ENCODE assay signal across 19 cellular contexts in the genomic region with DNA sequence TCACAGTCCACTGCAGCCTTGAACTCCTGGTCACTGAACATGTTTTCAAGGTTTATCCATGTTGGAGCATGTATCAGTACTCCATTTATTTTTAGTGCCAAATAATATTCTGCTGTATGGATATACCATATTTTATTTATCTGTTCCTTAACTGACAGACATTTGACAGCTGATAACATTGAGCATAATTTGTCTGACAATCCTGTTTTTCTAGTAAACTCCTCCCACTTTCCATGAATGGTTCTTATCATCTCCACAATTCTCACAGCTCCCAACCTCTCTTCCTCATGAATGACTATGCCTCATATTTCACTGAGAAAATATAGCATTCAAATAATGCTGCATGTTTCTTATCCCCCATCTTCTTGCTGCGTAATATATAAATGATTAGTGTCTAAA. TPM values are rescaled to one million over a fixed set of nuclear protein-coding genes. Genes with fewer than 3 reads are reported as not detected.
DNase-seq lines count a peak whose midpoint lies in the region; ATAC-seq, FAIRE-seq and TF ChIP-seq lines count a peak whose summit lies in the region.
"Had no signal": no experiment of that assay in that cellular context is flagged by ENCODE, and none has a peak within 500 bp of the region (broad histone marks: within the 10 kb centered on the region; RNA-seq: fewer than 3 reads in every experiment).

No MANE protein-coding gene starts in this region.

- intact Hi-C loops in HepG2 (cut with micrococcal nuclease; ENCODE audit: unreplicated experiment): no loop called here
- intact Hi-C loops in ovary (cut with DNase I): no loop called here

- TF ChIP-seq CTCF in RWPE2 (IDR thresholded peaks at IDR 0.05; ENCODE audit: poor library complexity, severe bottlenecking) (no peak), HepG2 (CRISPR knock-in tag; IDR thresholded peaks at IDR 0.05) (no peak), ovary (IDR thresholded peaks at IDR 0.05) (no peak)

- POLR2A ChIA-PET in HepG2 (lab: Yijun Ruan, JAX): no interaction called here

- H3K27ac ChIP-seq in RWPE2 (ENCODE audit: poor library complexity, severe bottlenecking) (peak overlapping the region; percentile 16), HepG2 (ENCODE audit: extremely low read length, insufficient read depth, low read length) (no peak overlapping the region), ovary (no peak overlapping the region)
- H3K27ac ChIP-seq: A549, C4-2B had no signal

- TF ChIP-seq POLR2A in GM12891 (IDR thresholded peaks at IDR 0.05; ENCODE audit: low read depth, low read length) (no peak), erythroblast (IDR thresholded peaks at IDR 0.05; ENCODE audit: low read length) (no peak), HepG2 (IDR thresholded peaks at IDR 0.05; ENCODE audit: insufficient read depth in 1 of 2, low read depth in 2 of 2, low read length in 2 of 2) (no peak), ovary (IDR thresholded peaks at IDR 0.05) (no peak)

- H3K27me3 ChIP-seq in RWPE2 (ENCODE audit: insufficient read depth, poor library complexity, severe bottlenecking): no peaks in the 10 kb centered on the region
- no peaks in the 10 kb centered on the region for H3K27me3 ChIP-seq in HepG2 (ENCODE audit: control insufficient read depth in 1 of 2, insufficient read depth in 2 of 2, low read length in 2 of 2)
- H3K27me3 ChIP-seq in ovary: no peaks in the 10 kb centered on the region
- H3K27me3 ChIP-seq: BE2C had no signal

- no peak overlapping the region for H2AFZ ChIP-seq in HepG2 (ENCODE audit: low read length)

- H3K79me2 ChIP-seq in HepG2 (ENCODE audit: insufficient read depth, low read length): no peaks in the 10 kb centered on the region

- DNase-seq in GM12891 (ENCODE audit: insufficient read length, low spot score) (no peak), RWPE2 (ENCODE audit: low spot score) (no peak), erythroblast (lab: John Stamatoyannopoulos, UW) (peak; percentile 14 to 20), HepG2 (ENCODE audit: low spot score) (no peak), NCI-H2081 (lab: John Stamatoyannopoulos, UW) (no peak), ovary (no peak)
- DNase-seq: BE2C; CD4-positive, alpha-beta memory T cell; COR-L47; DMS153; DMS79 treated with DMSO at 0.1 percent for 48 hours; EL had no signal

- H3K9ac ChIP-seq in HepG2 (ENCODE audit: insufficient read depth, low read depth, low read length): no peak overlapping the region

- 99% methylated on average over 1 of the region's 1 CpG for WGBS in HepG2 (ENCODE audit: low lambda C conversion rate)
- 92 to 97% (median 96%) methylated on average over 1 of the region's 1 CpG for WGBS in ovary, 3 donors

- H3K4me3 ChIP-seq in RWPE2 (ENCODE audit: severe bottlenecking) (no peak overlapping the region), HepG2 (replicated peaks in 1 of 3; ENCODE audit: insufficient read depth in 1 of 3, low read depth in 2 of 3, low read length in 3 of 3) (no peak overlapping the region), ovary (no peak overlapping the region)
- H3K4me3 ChIP-seq: A549, HAP-1 had no signal

- H3K4me2 ChIP-seq in HepG2 (ENCODE audit: low read depth, low read length): no peak overlapping the region
- H3K4me2 ChIP-seq: A549 had no signal

- BruUV-seq in HepG2 (replicated peaks; lab: Mats Ljungman, UMichigan): no TSS peak

- CTCF ChIA-PET in HepG2 (lab: Yijun Ruan, JAX; ENCODE audit: low intra/inter-chr PET ratio, low total read pairs): interaction anchor here (2.6 kb wide), 1 partner anchor 252 kb away, joined by 10 read pairs; no protein-coding TSS in a partner anchor

- in situ Hi-C loops in HepG2 (cut with HindIII; ENCODE audit: extremely low pct_ligation_motif_present, low pct_unique_long_range_greater_than_20kb): no loop called here

- no peaks in the 10 kb centered on the region for H3K9me3 ChIP-seq in RWPE2 (ENCODE audit: severe bottlenecking)
- no peaks in the 10 kb centered on the region for H3K9me3 ChIP-seq in HepG2 (ENCODE audit: low read length)
- no peaks in the 10 kb centered on the region for H3K9me3 ChIP-seq in ovary
- H3K9me3 ChIP-seq: A549, BE2C, HAP-1 had no signal

- peak; percentile 9 for FAIRE-seq in GM12891 (lab: Jason Lieb, UNC)
- FAIRE-seq in HepG2 (lab: Jason Lieb, UNC): no peak
- FAIRE-seq: A549, D721Med, GM12892, H1 had no signal

- no peaks in the 10 kb centered on the region; the same call in 1 of the 2 replicates for H4K20me1 ChIP-seq in HepG2 (ENCODE audit: insufficient read depth, low read length)

- TF ChIP-seq EP300 in HepG2 (IDR thresholded peaks at IDR 0.05; ENCODE audit: low read depth in 2 of 2, low read length in 2 of 2) (no peak), HepG2 (CRISPR knock-in tag; IDR thresholded peaks at IDR 0.05; ENCODE audit: borderline replicate concordance) (no peak), ovary (IDR thresholded peaks at IDR 0.05) (no peak)

- TF ChIP-seq RAD21 in HepG2 (CRISPR knock-in tag; IDR thresholded peaks at IDR 0.05): no peak

- peak; percentile 11; the same call in 1 of the 3 replicates for ATAC-seq in RWPE2 (ENCODE audit: low read depth)
- ATAC-seq in HepG2: peak; percentile 8; the same call in 2 of the 3 replicates
- no peak for ATAC-seq in HG02885 (IDR thresholded peaks at IDR 0.05; ENCODE audit: poor library complexity, unreplicated experiment)

- H3K36me3 ChIP-seq in RWPE2 (ENCODE audit: low read depth) (peaks cover 97% of the 10 kb centered on the region), HepG2 (replicated peaks in 1 of 2; ENCODE audit: control insufficient read depth in 1 of 2, insufficient read depth in 2 of 2, low read length in 2 of 2) (peaks cover 35 to 84% of the 10 kb centered on the region in 2 experiments), ovary (no peaks in the 10 kb centered on the region)

- H3K4me1 ChIP-seq in RWPE2 (ENCODE audit: insufficient read depth, poor library complexity, severe bottlenecking): peaks cover 10% of the 10 kb centered on the region
- H3K4me1 ChIP-seq in HepG2 (ENCODE audit: insufficient read depth, low read length): peaks cover 13% of the 10 kb centered on the region
- H3K4me1 ChIP-seq in ovary (ENCODE audit: insufficient read depth): peaks cover 1% of the 10 kb centered on the region
- H3K4me1 ChIP-seq: A549, BE2C, HAP-1 had no signal

TF ChIP-seq in GM12891, 5 proteins besides CTCF, POLR2A, EP300 and RAD21:
- TF ChIP-seq POU2F2 (IDR thresholded peaks at IDR 0.05; ENCODE audit: low read depth, low read length) (no peak), PAX5 (IDR thresholded peaks at IDR 0.05; ENCODE audit: insufficient read depth, low read length, severe bottlenecking) (no peak), POLR2AphosphoS5 (IDR thresholded peaks at IDR 0.05; ENCODE audit: low read depth, low read length) (no peak), SPI1 (IDR thresholded peaks at IDR 0.05; ENCODE audit: low read depth, low read length) (no peak), TAF1 (IDR thresholded peaks at IDR 0.05; ENCODE audit: low read depth, low read length) (no peak)

TF ChIP-seq in HepG2, 621 proteins besides CTCF, POLR2A, EP300 and RAD21 (continues in another document):
- no peak for TF ChIP-seq PHB2 (IDR thresholded peaks at IDR 0.05; ENCODE audit: partially characterized antibody)
- no peak for TF ChIP-seq ZC3H4 (CRISPR knock-in tag; IDR thresholded peaks at IDR 0.05; ENCODE audit: borderline replicate concordance)
- no peak for TF ChIP-seq SMYD3 (CRISPR knock-in tag; IDR thresholded peaks at IDR 0.05)

RNA-seq across cellular contexts. Expression of a gene that starts 33.3 kb away (rescaled TPM):
- 3.0 TPM for polyA plus RNA-seq in GM12891 (2012; ENCODE audit: low read depth, missing spikeins)
- total RNA-seq in HepG2 (2016; rRNA removed; fragmentation: Illumina TruSeq; extraction: Trizol): 46.1 and 79.3 TPM in 2 replicates
- total RNA-seq in HepG2 (2016; cell fraction: cytosol; rRNA removed; fragmentation: Illumina TruSeq; extraction: Trizol; ENCODE audit: low read depth): 42.7 and 44.5 TPM in 2 replicates
- 44.2 and 82.2 TPM in 2 replicates for total RNA-seq in HepG2 (2016; cell fraction: insoluble cytoplasmic fraction; rRNA removed; fragmentation: Illumina TruSeq; extraction: Trizol)
- 35.2 and 37.4 TPM in 2 replicates for total RNA-seq in HepG2 (2016; cell fraction: membrane; rRNA removed; fragmentation: Illumina TruSeq; extraction: Trizol)
- 75.5 and 83.2 TPM in 2 replicates for total RNA-seq in HepG2 (2016; cell fraction: nucleus; rRNA removed; fragmentation: Illumina TruSeq; extraction: Trizol)
- polyA plus RNA-seq in HepG2 (2011; rRNA removed): 67.6 and 78.2 TPM in 2 replicates
- polyA plus RNA-seq in HepG2 (2011; cell fraction: cytosol; rRNA removed): 46.8 and 61.9 TPM in 2 replicates
- 41.4 and 44.4 TPM in 2 replicates for polyA plus RNA-seq in HepG2 (2011; cell fraction: nucleus; rRNA removed)
- polyA plus RNA-seq in HepG2 (2012): 42.1 and 46.5 TPM in 2 replicates
- 14.6 and 14.7 TPM in 2 replicates for polyA plus RNA-seq in HepG2 (2016; cell fraction: cytosol; fragmentation: Illumina TruSeq; extraction: Trizol; ENCODE audit: low read depth)
- 44.3 and 45.7 TPM in 2 replicates for polyA plus RNA-seq in HepG2 (2016; cell fraction: insoluble cytoplasmic fraction; fragmentation: Illumina TruSeq; extraction: Trizol; ENCODE audit: low read depth)
- polyA plus RNA-seq in HepG2 (2016; cell fraction: membrane; fragmentation: Illumina TruSeq; extraction: Trizol; ENCODE audit: low read depth): 23.3 and 29.1 TPM in 2 replicates
- polyA plus RNA-seq in HepG2 (2016; cell fraction: nucleus; fragmentation: Illumina TruSeq; extraction: Trizol; ENCODE audit: insufficient read depth, low read depth): 110 and 111 TPM in 2 replicates
- 0.09 and 34.6 TPM in 2 replicates for polyA minus RNA-seq in HepG2 (2011; rRNA and poly(A)+ RNA removed; ENCODE audit: low replicate concordance)
- 40.3 and 42.4 TPM in 2 replicates for polyA minus RNA-seq in HepG2 (2011; cell fraction: cytosol; rRNA and poly(A)+ RNA removed)
- 33.0 and 38.3 TPM in 2 replicates for polyA minus RNA-seq in HepG2 (2011; cell fraction: nucleus; rRNA and poly(A)+ RNA removed)
- 1 to 10 TPM in 3 of 7 donors, under 1 TPM in 3, not detected in 1; 0.30 to 2.6 (median 1.0) TPM for total RNA-seq in ovary
- 1 to 10 TPM; 1.1 to 1.7 TPM for polyA plus RNA-seq in ovary
- total RNA-seq: CD4-positive, alpha-beta memory T cell had no signal

Comparison
In these comparisons a context has a peak if more than half of its experiments do, and no peak if none do; other contexts are left out.
1. DNase-seq: peak in erythroblast (2 of 2); none in GM12891 (single experiment), RWPE2 (single experiment), HepG2 (single experiment), NCI-H2081 (0 of 2) and ovary (0 of 5).
2. RNA of a gene that starts 33.3 kb away (total RNA-seq): 35.2 to 83.2 TPM in HepG2; 0.30 to 2.6 TPM in ovary; every median in the first group is over 4 times any median in the second.